In genomic region chr4:94649381-94650128, GRCh38 we compare ENCODE assay signal across 1 cellular context.
TF ChIP-seq lines count a peak whose summit lies in the region.

No MANE protein-coding gene starts in this region.

TF ChIP-seq in endothelial cell of umbilical vein, 7 proteins besides CTCF, POLR2A, EP300 and RAD21 (continued from another document):
- TF ChIP-seq EZH2 (IDR thresholded peaks at IDR 0.05; ENCODE audit: borderline replicate concordance, low read depth, low read length, severe bottlenecking) (no peak), JUN (IDR thresholded peaks at IDR 0.05; ENCODE audit: borderline replicate concordance, insufficient read depth, insufficient read length, low read depth) (no peak)
